In genomic region chrX:137432609-137433008, GRCh38 we compare ENCODE assay signal across 1 cellular context.
TF ChIP-seq lines count a peak whose summit lies in the region.

No MANE protein-coding gene starts in this region.

TF ChIP-seq in WTC11, 78 proteins besides CTCF, POLR2A, EP300 and RAD21 (continued from another document):
- TF ChIP-seq ERG (CRISPR knock-in tag; IDR thresholded peaks at IDR 0.05): no peak
